Comparison of ENCODE assay signal across 11 cellular contexts in the genomic region with DNA sequence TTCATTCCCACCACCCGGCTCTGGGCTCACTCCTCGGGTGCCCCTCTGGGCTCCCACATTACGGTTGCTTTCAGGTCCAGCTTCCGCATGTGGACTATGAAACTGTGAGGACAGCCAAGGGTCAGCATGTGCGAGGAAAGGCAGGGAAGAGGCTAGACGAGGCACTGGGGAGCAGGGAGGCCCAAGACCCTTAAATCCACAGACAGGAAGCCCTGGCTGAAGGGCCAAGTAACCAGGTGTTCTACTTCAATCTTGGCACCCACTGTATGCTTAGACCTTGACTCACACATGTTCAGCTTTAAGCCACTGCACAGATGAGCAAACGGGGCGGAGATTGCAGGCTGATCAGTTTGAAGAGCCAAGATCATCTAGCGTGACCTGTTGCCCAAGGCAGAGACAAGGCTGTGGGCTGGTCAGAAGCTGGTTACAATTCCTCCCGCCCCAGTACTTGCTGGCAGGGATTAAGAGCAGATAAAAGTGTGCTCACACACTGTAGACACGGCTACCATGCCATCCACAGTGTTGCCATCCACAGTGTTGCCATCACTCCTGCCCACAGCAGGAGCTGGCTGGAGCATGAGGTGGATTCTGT. TPM values are rescaled to one million over a fixed set of nuclear protein-coding genes. Genes with fewer than 3 reads are reported as not detected.
DNase-seq lines count a peak whose midpoint lies in the region; TF ChIP-seq lines count a peak whose summit lies in the region.
"Had no signal": no experiment of that assay in that cellular context is flagged by ENCODE, and none has a peak within 500 bp of the region (broad histone marks: within the 10 kb centered on the region; RNA-seq: fewer than 3 reads in every experiment).

A gene (plus strand): TSS at position 393 of the 592 bp plus-strand sequence. CDS start 184 bp downstream, at position 577.

- intact Hi-C loops in dorsolateral prefrontal cortex (cut with DNase I), result no loop called here

- DNase-seq in AG20443 (ENCODE audit: low spot score), result peak; percentile 53
- peak; percentile 76 for DNase-seq in MG63
- DNase-seq in dorsolateral prefrontal cortex, result no peak
- DNase-seq in mesothelial cell of epicardium (ENCODE audit: low spot score in 2 of 2, unreplicated experiment in 2 of 2), result no peak
- no peak for DNase-seq in SW480 (ENCODE audit: low spot score)
- DNase-seq in COLO829 (ENCODE audit: low spot score), result no peak
- DNase-seq in retina, result no peak
- DNase-seq in SKM-1 (lab: John Stamatoyannopoulos, UW; ENCODE audit: unreplicated experiment), result no peak
- DNase-seq: endodermal cell had no signal

- no peak within 1 kb of the TSS for H3K4me3 Mint-ChIP-seq in mesothelial cell of epicardium
- H3K4me3 Mint-ChIP-seq: endodermal cell had no signal

- no peaks in the 10 kb centered on the region for H3K27me3 ChIP-seq in MG63
- no peaks in the 10 kb centered on the region for H3K27me3 ChIP-seq in dorsolateral prefrontal cortex

- H3K27ac Mint-ChIP-seq in mesothelial cell of epicardium, result no peak within 1 kb of the TSS
- H3K27ac Mint-ChIP-seq: endodermal cell had no signal

- no peaks in the 10 kb centered on the region for H3K36me3 Mint-ChIP-seq in mesothelial cell of epicardium

- peak within 1 kb of the TSS in 18 of 59 donors; percentile 8 to 60 (median 33) for H3K27ac ChIP-seq in dorsolateral prefrontal cortex
- H3K27ac ChIP-seq: HL-60 had no signal

- H3K9me3 ChIP-seq in MG63, result no peaks in the 10 kb centered on the region

- TF ChIP-seq CTCF in dorsolateral prefrontal cortex (IDR thresholded peaks at IDR 0.05 in 54 of 56, conservative IDR thresholded peaks at IDR 0.05 in 2 of 56; ENCODE audit: low read depth in 1 of 56, partially characterized antibody in 56 of 56) (no peak), mesothelial cell of epicardium (IDR thresholded peaks at IDR 0.05; ENCODE audit: unreplicated experiment) (no peak)

- H3K27me3 Mint-ChIP-seq in mesothelial cell of epicardium (ENCODE audit: low read depth), result peaks cover 2% of the 10 kb centered on the region

- H3K4me3 ChIP-seq in MG63 (no peak within 1 kb of the TSS), dorsolateral prefrontal cortex (no peak within 1 kb of the TSS)

- H3K9me3 Mint-ChIP-seq in mesothelial cell of epicardium, result no peaks in the 10 kb centered on the region
- H3K9me3 Mint-ChIP-seq: endodermal cell had no signal

- H3K36me3 ChIP-seq in MG63, result no peaks in the 10 kb centered on the region

- H3K4me1 Mint-ChIP-seq in mesothelial cell of epicardium, result no peaks in the 10 kb centered on the region
- H3K4me1 Mint-ChIP-seq: endodermal cell had no signal

RNA-seq across cellular contexts. Expression of the gene that starts here (rescaled TPM):
- total RNA-seq in MG63 (2014; rRNA removed; shearing (Covaris generic); ENCODE audit: low replicate concordance), result 0.82 TPM in 1 of 2 replicates, not detected in the other
- total RNA-seq in dorsolateral prefrontal cortex (100 to 1,000 TPM in 75 of 120 experiments, 10 to 100 TPM in 45; 46.0 to 216 (median 110) TPM), mesothelial cell of epicardium (15.9 to 19.6 TPM (median 18.5 TPM) in 3 replicates)
- total RNA-seq: NCI-H460 had no signal

Comparison
In these comparisons a context has a peak if more than half of its experiments do, and no peak if none do; other contexts are left out.
1. Peak in DNase-seq in MG63; RNA of the gene not detected or under 1 TPM.